ENCODE assay signal across 10 cellular contexts in the genomic region with DNA sequence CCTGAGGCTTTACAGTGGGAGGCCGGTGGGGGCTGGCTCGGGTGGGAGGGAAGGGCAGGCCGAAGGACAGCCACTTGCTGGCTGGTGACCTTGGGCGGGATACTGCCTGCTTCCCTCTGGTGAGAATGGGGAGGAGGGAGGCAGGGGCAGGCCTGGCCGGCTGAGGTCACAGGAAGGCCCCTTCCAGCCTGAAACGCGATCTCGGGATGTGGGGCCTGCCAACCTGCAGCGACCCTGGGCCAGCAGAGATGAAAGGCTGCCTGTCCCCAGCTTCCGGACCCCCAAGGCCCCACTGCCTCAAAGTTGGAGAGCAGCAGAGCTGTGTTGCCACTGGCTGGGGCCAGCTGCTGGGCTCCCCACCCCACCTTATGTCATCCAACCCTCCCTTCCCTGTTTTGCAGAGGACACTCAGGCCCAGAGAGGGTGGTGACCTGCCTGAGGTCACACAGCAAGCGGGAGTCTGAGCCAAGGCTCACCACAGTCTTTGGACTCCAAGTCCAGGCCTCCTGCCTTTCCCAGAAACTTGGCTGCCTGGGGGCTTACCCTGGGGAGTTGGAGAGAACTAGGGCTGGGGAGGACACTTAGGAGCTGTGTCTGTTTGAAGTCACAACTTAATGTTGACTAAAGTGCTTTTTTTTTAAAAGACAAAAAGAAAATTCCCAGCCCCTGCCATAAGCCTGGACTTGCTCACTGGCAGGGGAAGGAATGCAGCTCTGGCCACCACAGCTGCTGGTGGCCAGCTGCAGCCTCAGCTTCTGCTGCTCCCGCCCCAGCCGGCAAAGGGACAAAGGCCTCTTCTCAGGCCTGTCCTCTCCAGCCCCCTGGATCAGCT. TPM values are rescaled to one million over a fixed set of nuclear protein-coding genes. Genes with fewer than 3 reads are reported as not detected.
DNase-seq lines count a peak whose midpoint lies in the region; ATAC-seq and TF ChIP-seq lines count a peak whose summit lies in the region.
"Had no signal": no experiment of that assay in that cellular context is flagged by ENCODE, and none has a peak within 500 bp of the region (broad histone marks: within the 10 kb centered on the region; RNA-seq: fewer than 3 reads in every experiment).

No MANE protein-coding gene starts in this region.

- no peaks in the 10 kb centered on the region for H3K27me3 ChIP-seq in muscle layer of duodenum (ENCODE audit: low read depth, low read length)

- no peak for ATAC-seq in GM21576 (IDR thresholded peaks at IDR 0.05; ENCODE audit: unreplicated experiment)

- TF ChIP-seq CTCF in fibroblast of villous mesenchyme (IDR thresholded peaks at IDR 0.05; ENCODE audit: insufficient read depth, low read depth, low read length): no peak

- peak overlapping the region; percentile 74 for H3K27ac ChIP-seq in muscle layer of duodenum (ENCODE audit: low read length)
- peak overlapping the region; percentile 91 for H3K27ac ChIP-seq in urinary bladder (ENCODE audit: low read depth)

- peak; percentile 33 for DNase-seq in DMS53 (lab: John Stamatoyannopoulos, UW)
- no peak for DNase-seq in DMS53 treated with DMSO at 0.1 percent for 48 hours (lab: John Stamatoyannopoulos, UW; ENCODE audit: unreplicated experiment)
- peak; percentile 74 for DNase-seq in fibroblast of villous mesenchyme (ENCODE audit: low read depth)
- no peak for DNase-seq in T1000 (lab: John Stamatoyannopoulos, UW)
- no peak for DNase-seq in HK-2 (ENCODE audit: unreplicated experiment)
- DNase-seq: 8988T, OCI-M1 had no signal

- H3K4me3 ChIP-seq in fibroblast of villous mesenchyme (ENCODE audit: low read depth, low read length): no peak overlapping the region
- peak overlapping the region in 1 of 2 donors; percentile 44 for H3K4me3 ChIP-seq in muscle layer of duodenum (ENCODE audit: low read depth in 1 of 2, low read length in 2 of 2)
- H3K4me3 ChIP-seq in urinary bladder (ENCODE audit: low read depth, low read length): no peak overlapping the region

- H3K4me1 ChIP-seq in muscle layer of duodenum (ENCODE audit: control insufficient read depth in 1 of 2, insufficient read depth in 2 of 2, low read length in 2 of 2) (peaks cover 19 to 23% of the 10 kb centered on the region in 2 donors), urinary bladder (ENCODE audit: insufficient read depth) (peaks cover 2% of the 10 kb centered on the region)

- WGBS in urinary bladder: 13% methylated on average over 13 of the region's 13 CpGs

- H3K9me3 ChIP-seq in muscle layer of duodenum (ENCODE audit: control insufficient read depth in 1 of 2, low read length in 2 of 2): no peaks in the 10 kb centered on the region

- no peaks in the 10 kb centered on the region for H3K36me3 ChIP-seq in muscle layer of duodenum (ENCODE audit: control insufficient read depth in 1 of 2, insufficient read depth in 2 of 2, low read length in 2 of 2)
- H3K36me3 ChIP-seq in urinary bladder (ENCODE audit: insufficient read depth): no peaks in the 10 kb centered on the region

RNA-seq across cellular contexts. Expression of gene WASF2, which starts 14.8 kb away (rescaled TPM):
- total RNA-seq in fibroblast of villous mesenchyme (16.0 and 18.7 TPM in 2 replicates), urinary bladder (40.7 TPM)
- polyA plus RNA-seq in urinary bladder: 83.6 TPM

Comparison
In these comparisons a context has a peak if more than half of its experiments do, and no peak if none do; other contexts are left out.
1. DNase-seq: peak in DMS53 (single experiment) and fibroblast of villous mesenchyme (single experiment); none in DMS53 treated with DMSO at 0.1 percent for 48 hours (single experiment), T1000 (single experiment) and HK-2 (single experiment).